Comparison of ENCODE assay signal across 11 cellular contexts in genomic region chr22:27110985-27111451, GRCh38.
DNase-seq lines count a peak whose midpoint lies in the region; TF ChIP-seq lines count a peak whose summit lies in the region.
"Had no signal": no experiment of that assay in that cellular context is flagged by ENCODE, and none has a peak within 500 bp of the region (broad histone marks: within the 10 kb centered on the region; RNA-seq: fewer than 3 reads in every experiment).

No MANE protein-coding gene starts in this region.

- DNase-seq in AG10803 (ENCODE audit: low read depth) (peak; percentile 56), LHCN-M2 (ENCODE audit: low read depth) (peak; percentile 66), brain microvascular endothelial cell (peak; percentile 90), mesenchymal stem cell (peak; percentile 75), head of caudate nucleus (no peak), HPDE6-E6E7 (ENCODE audit: extremely low spot score) (no peak), NCI-H2107 treated with DMSO at 0.1 percent for 48 hours (lab: John Stamatoyannopoulos, UW; ENCODE audit: unreplicated experiment) (no peak), GOT3 (lab: John Stamatoyannopoulos, UW) (no peak)
- DNase-seq: activated B cell treated with CpG ODN at 0.5 μM for 24 hours, DND-41, left lung had no signal

- peak overlapping the region; percentile 57 for H2BK5ac ChIP-seq in mesenchymal stem cell (ENCODE audit: low read depth, low read length, poor library complexity, severe bottlenecking)

- peak overlapping the region in 1 of 2 experiments; percentile 93 for H3K14ac ChIP-seq in mesenchymal stem cell (ENCODE audit: low read length in 2 of 2)

- peaks cover 11% of the 10 kb centered on the region for H3K9me3 ChIP-seq in mesenchymal stem cell (ENCODE audit: control insufficient read depth, low read length)
- H3K9me3 ChIP-seq: left lung had no signal

- H3K27ac ChIP-seq in brain microvascular endothelial cell (peak overlapping the region; percentile 94), mesenchymal stem cell (ENCODE audit: low read length, poor library complexity, severe bottlenecking) (peak overlapping the region; percentile 91)

- H2AK5ac ChIP-seq in mesenchymal stem cell (ENCODE audit: low read length, severe bottlenecking) = peak overlapping the region; percentile 99

- intact Hi-C loops in head of caudate nucleus (cut with DNase I) = no loop called here

- no peaks in the 10 kb centered on the region for H3K79me1 ChIP-seq in mesenchymal stem cell (replicated peaks; ENCODE audit: low read length, poor library complexity, severe bottlenecking)

- no peaks in the 10 kb centered on the region for H3K27me3 ChIP-seq in brain microvascular endothelial cell (replicated peaks)
- peaks cover 0 to 20% of the 10 kb centered on the region in 2 experiments for H3K27me3 ChIP-seq in mesenchymal stem cell (ENCODE audit: control insufficient read depth in 1 of 2, insufficient read depth in 1 of 2, low read length in 2 of 2)

- peak overlapping the region; percentile 96 to 99 for H2BK12ac ChIP-seq in mesenchymal stem cell (ENCODE audit: low read length in 2 of 2)

- H3K23ac ChIP-seq in mesenchymal stem cell (ENCODE audit: low read length in 2 of 2) = peak overlapping the region; percentile 26 to 73

- H4K8ac ChIP-seq in mesenchymal stem cell (ENCODE audit: low read length) = peak overlapping the region; percentile 84

- no peaks in the 10 kb centered on the region for H3K36me3 ChIP-seq in brain microvascular endothelial cell (replicated peaks)
- no peaks in the 10 kb centered on the region for H3K36me3 ChIP-seq in mesenchymal stem cell (ENCODE audit: control insufficient read depth in 1 of 2, insufficient read depth in 2 of 2, low read depth in 1 of 2, low read length in 2 of 2)
- H3K36me3 ChIP-seq: left lung had no signal

- WGBS in mesenchymal stem cell = 6% methylated on average over 8 of the region's 8 CpGs

- H2BK15ac ChIP-seq in mesenchymal stem cell (ENCODE audit: low read depth, poor library complexity, severe bottlenecking) = no peak overlapping the region

- no peak overlapping the region for H3K9ac ChIP-seq in mesenchymal stem cell (ENCODE audit: low read length)

- peak overlapping the region; percentile 71 for H2BK120ac ChIP-seq in mesenchymal stem cell (ENCODE audit: low read depth, low read length)

- peaks cover 34% of the 10 kb centered on the region for H3K4me1 ChIP-seq in mesenchymal stem cell (ENCODE audit: control insufficient read depth, insufficient read depth, low read depth, low read length)

- H3K18ac ChIP-seq in mesenchymal stem cell (ENCODE audit: low read depth in 1 of 2, low read length in 2 of 2) = peak overlapping the region; percentile 93 to 99

- H3K4me2 ChIP-seq in mesenchymal stem cell (ENCODE audit: low read length, poor library complexity, severe bottlenecking) = no peak overlapping the region

- no peak for TF ChIP-seq CTCF in AG10803 (conservative IDR thresholded peaks at IDR 0.05; ENCODE audit: low read length)
- peak; percentile 15 for TF ChIP-seq CTCF in brain microvascular endothelial cell (IDR thresholded peaks at IDR 0.05; ENCODE audit: low read depth, low read length, missing control alignments)

- H4K91ac ChIP-seq in mesenchymal stem cell (ENCODE audit: low read length) = peak overlapping the region; percentile 36

- in situ Hi-C loops in brain microvascular endothelial cell (cut with HindIII; ENCODE audit: low pct_ligation_motif_present, low sequenced_read_pairs) = no loop called here

- H3K4me3 ChIP-seq in AG10803 (ENCODE audit: low read length) (no peak overlapping the region), brain microvascular endothelial cell (ENCODE audit: low read depth, low read length) (no peak overlapping the region), mesenchymal stem cell (ENCODE audit: insufficient read depth in 1 of 2, low read depth in 1 of 2, low read length in 2 of 2) (no peak overlapping the region)
- H3K4me3 ChIP-seq: left lung had no signal

- peak overlapping the region in 1 of 2 experiments; percentile 96 for H3K4ac ChIP-seq in mesenchymal stem cell (ENCODE audit: low read depth in 1 of 2, low read length in 2 of 2)

- H2AFZ ChIP-seq in mesenchymal stem cell (ENCODE audit: low read depth, low read length) = peak overlapping the region; percentile 63

Comparison
In these comparisons a context has a peak if more than half of its experiments do, and no peak if none do; other contexts are left out.
1. DNase-seq: peak in AG10803 (single experiment), LHCN-M2 (single experiment), brain microvascular endothelial cell (single experiment) and mesenchymal stem cell (single experiment); none in head of caudate nucleus (0 of 42), HPDE6-E6E7 (single experiment), NCI-H2107 treated with DMSO at 0.1 percent for 48 hours (single experiment) and GOT3 (single experiment).